In the genomic region with DNA sequence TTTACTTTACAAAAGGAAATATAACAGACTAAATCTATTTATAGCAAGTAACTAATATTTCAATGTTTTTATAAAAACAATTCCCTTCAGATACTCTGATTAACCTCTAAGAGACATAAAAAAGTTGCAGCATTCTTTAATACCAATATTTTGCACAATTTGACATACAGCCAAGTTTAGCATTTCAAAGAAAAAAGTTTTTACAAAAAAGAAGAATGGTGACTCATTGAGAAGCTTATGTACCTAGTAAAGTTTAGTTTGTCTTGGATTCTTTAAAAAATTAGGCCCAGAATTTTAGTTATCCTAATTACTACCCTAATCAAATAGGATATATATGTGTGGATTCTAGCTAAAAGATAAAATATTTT, we compare ENCODE assay signal across 25 cellular contexts. TPM values are rescaled to one million over a fixed set of nuclear protein-coding genes. Genes with fewer than 3 reads are reported as not detected.
"Had no signal": no experiment of that assay in that cellular context is flagged by ENCODE, and none has a peak within 500 bp of the region (broad histone marks: within the 10 kb centered on the region; RNA-seq: fewer than 3 reads in every experiment).

No MANE protein-coding gene starts in this region.

- H3K9me3 ChIP-seq: adrenal gland, thyroid gland had no signal

- DNase-seq: activated CD4-positive, alpha-beta T cell treated with anti-CD3 and anti-CD28 coated beads, Interleukin-2, amount 50 U/mL, for 1 hour; activated CD8-positive, alpha-beta memory T cell treated with anti-CD3 and anti-CD28 coated beads, Interleukin-2, amount 50 U/mL, for 48 hours; activated effector memory CD4-positive, alpha-beta T cell treated with Interleukin-2 at 50 U/mL for 16 hours; activated naive CD4-positive, alpha-beta T cell treated with anti-CD3 and anti-CD28 coated beads, Interleukin-2, amount 50 U/mL, for 16 hours; activated T-cell treated with anti-CD3 and anti-CD28 coated beads, Interleukin-2, amount 50 U/mL, for 48 hours; adrenal gland; dorsolateral prefrontal cortex; endodermal cell; foreskin fibroblast; retina; stimulated activated CD4-positive, alpha-beta T cell treated with anti-CD3 and anti-CD28 coated beads, Interleukin-12 subunit alpha, Interleukin-12 subunit beta, amount 100 ng/mL, for 4 hours; stimulated activated CD4-positive, alpha-beta T cell treated with anti-CD3 and anti-CD28 coated beads, Interleukin-1b, Interleukin-23, amount 100 ng/mL, for 48 hours; stimulated activated CD8-positive, alpha-beta memory T cell treated with anti-CD3 and anti-CD28 coated beads, Interleukin-4, amount 100 ng/mL, for 48 hours; stimulated activated naive CD4-positive, alpha-beta T cell; thyroid gland had no signal

- H3K36me3 Mint-ChIP-seq: memory B cell had no signal

- H3K27ac ChIP-seq: adrenal gland, dorsolateral prefrontal cortex, epithelial cell of prostate, thyroid gland had no signal

- H3K4me1 Mint-ChIP-seq: endodermal cell, memory B cell had no signal

- H3K4me1 ChIP-seq: adrenal gland, thyroid gland had no signal

- H3K9me3 Mint-ChIP-seq: endodermal cell; memory B cell; T-helper 1 cell treated with Interleukin-12 subunit alpha and Interleukin-12 subunit beta and Interleukin-4 antibody, amounts not matched to agents 30 μg/mL and 1 μg/mL, for 36 hours had no signal

- H3K27me3 ChIP-seq: adrenal gland, dorsolateral prefrontal cortex, thyroid gland had no signal

- H3K4me3 Mint-ChIP-seq: endodermal cell; memory B cell; T-helper 1 cell treated with Interleukin-12 subunit alpha and Interleukin-12 subunit beta and Interleukin-4 antibody, amounts not matched to agents 30 μg/mL and 1 μg/mL, for 36 hours had no signal

- H3K27ac Mint-ChIP-seq: endodermal cell; memory B cell; T-helper 1 cell treated with Interleukin-12 subunit alpha and Interleukin-12 subunit beta and Interleukin-4 antibody, amounts not matched to agents 30 μg/mL and 1 μg/mL, for 36 hours had no signal

- H3K4me3 ChIP-seq: adrenal gland, thyroid gland had no signal

- H3K36me3 ChIP-seq: adrenal gland, thyroid gland had no signal

RNA-seq across cellular contexts. Expression of gene DAZL, which starts 17.5 kb away (rescaled TPM):
- total RNA-seq: adrenal gland, cardiac septum, endodermal cell, glomerular endothelial cell, liver, omental fat pad, posterior vena cava, ureter had no signal
- polyA plus RNA-seq: liver, neural cell had no signal
